In the genomic region with DNA sequence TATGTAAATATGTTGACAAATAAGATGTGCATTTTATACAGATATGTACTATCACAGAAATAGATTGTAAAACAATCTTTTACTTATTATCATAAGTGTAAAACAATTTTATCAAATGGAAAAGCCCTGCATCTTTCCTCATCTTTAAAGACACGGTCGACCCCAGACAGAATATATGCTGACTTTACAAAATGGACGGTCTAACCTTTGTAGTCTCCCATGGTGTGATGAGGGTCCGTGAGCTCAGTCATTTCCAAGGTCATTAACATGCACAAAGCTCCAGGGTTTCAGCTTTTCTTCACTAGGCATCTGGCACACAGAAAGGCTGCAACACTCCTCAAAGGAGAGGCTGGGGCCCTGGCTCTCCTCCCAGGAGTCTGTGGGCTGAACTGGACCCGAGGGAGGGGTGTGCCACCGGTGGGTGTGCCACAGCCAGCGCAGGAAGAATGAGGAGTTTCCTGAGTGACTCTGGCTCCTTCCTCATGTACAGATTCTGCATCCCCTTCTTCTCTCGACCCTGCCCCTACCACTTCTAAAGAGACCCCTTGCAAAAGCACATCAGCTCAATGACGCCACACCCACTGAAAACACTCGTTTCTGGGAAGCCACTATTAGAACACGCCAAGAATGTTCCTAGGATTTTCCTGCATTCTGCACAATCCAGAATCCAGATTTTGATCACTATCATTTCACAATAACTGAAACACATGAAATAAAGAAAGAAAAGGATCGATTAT, we compare ENCODE assay signal across 1 cellular context.
TF ChIP-seq lines count a peak whose summit lies in the region.

No MANE protein-coding gene starts in this region.

TF ChIP-seq in HepG2, 621 proteins besides CTCF, POLR2A, EP300 and RAD21 (continued from another document):
- TF ChIP-seq, protein P1, sequence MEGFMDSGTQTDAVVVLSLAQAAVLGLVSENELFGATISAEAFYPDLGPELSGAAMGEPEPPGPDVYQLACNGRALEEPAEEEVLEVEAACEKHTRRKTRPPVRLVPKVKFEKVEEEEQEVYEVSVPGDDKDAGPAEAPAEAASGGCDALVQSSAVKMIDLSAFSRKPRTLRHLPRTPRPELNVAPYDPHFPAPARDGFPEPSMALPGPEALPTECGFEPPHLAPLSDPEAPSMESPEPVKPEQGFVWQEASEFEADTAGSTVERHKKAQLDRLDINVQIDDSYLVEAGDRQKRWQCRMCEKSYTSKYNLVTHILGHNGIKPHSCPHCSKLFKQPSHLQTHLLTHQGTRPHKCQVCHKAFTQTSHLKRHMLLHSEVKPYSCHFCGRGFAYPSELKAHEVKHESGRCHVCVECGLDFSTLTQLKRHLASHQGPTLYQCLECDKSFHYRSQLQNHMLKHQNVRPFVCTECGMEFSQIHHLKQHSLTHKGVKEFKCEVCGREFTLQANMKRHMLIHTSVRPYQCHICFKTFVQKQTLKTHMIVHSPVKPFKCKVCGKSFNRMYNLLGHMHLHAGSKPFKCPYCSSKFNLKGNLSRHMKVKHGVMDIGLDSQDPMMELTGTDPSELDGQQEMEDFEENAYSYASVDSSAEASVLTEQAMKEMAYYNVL (CRISPR knock-in tag; IDR thresholded peaks at IDR 0.05; ENCODE audit: borderline replicate concordance), result peak; percentile 34; the same call in 1 of the 2 replicates
- TF ChIP-seq, protein P2, sequence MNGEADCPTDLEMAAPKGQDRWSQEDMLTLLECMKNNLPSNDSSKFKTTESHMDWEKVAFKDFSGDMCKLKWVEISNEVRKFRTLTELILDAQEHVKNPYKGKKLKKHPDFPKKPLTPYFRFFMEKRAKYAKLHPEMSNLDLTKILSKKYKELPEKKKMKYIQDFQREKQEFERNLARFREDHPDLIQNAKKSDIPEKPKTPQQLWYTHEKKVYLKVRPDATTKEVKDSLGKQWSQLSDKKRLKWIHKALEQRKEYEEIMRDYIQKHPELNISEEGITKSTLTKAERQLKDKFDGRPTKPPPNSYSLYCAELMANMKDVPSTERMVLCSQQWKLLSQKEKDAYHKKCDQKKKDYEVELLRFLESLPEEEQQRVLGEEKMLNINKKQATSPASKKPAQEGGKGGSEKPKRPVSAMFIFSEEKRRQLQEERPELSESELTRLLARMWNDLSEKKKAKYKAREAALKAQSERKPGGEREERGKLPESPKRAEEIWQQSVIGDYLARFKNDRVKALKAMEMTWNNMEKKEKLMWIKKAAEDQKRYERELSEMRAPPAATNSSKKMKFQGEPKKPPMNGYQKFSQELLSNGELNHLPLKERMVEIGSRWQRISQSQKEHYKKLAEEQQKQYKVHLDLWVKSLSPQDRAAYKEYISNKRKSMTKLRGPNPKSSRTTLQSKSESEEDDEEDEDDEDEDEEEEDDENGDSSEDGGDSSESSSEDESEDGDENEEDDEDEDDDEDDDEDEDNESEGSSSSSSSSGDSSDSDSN (CRISPR knock-in tag; IDR thresholded peaks at IDR 0.05), result no peak
- no peak for TF ChIP-seq RBM39 (IDR thresholded peaks at IDR 0.05; ENCODE audit: low read depth, low read length, poor library complexity, severe bottlenecking)
- no peak for TF ChIP-seq ZKSCAN8 (CRISPR knock-in tag; IDR thresholded peaks at IDR 0.05; ENCODE audit: borderline replicate concordance)
- 0 out of 2 replicates have a peak, but pooled peaks have one; percentile 4 for TF ChIP-seq PHF8 (CRISPR knock-in tag; IDR thresholded peaks at IDR 0.05)
